In genomic region chr3:188152660-188153497, GRCh38 we compare ENCODE assay signal across 8 cellular contexts. TPM values are rescaled to one million over a fixed set of nuclear protein-coding genes. Genes with fewer than 3 reads are reported as not detected.
A peak's percentile ranks its signal among the peaks of the same experiment; 100 is the strongest.
DNase-seq lines count a peak whose midpoint lies in the region; ATAC-seq and TF ChIP-seq lines count a peak whose summit lies in the region.

No MANE protein-coding gene starts in this region.

- H3K27me3 ChIP-seq in Peyer's patch (no peaks in the 10 kb centered on the region), right lobe of liver (no peaks in the 10 kb centered on the region), thyroid gland (no peaks in the 10 kb centered on the region)

- intact Hi-C loops in right lobe of liver (cut with DNase I) (no loop called here), thyroid gland (cut with DNase I) (loop anchor here (10.0 kb wide), 1 partner anchor 398 kb away; no protein-coding TSS in a partner anchor)

- H3K4me1 ChIP-seq in Peyer's patch: peaks cover 0 to 43% (median 12%) of the 10 kb centered on the region in 4 donors
- H3K4me1 ChIP-seq in right lobe of liver: peaks cover 0 to 35% (median 9%) of the 10 kb centered on the region in 4 donors
- peaks cover 0 to 18% of the 10 kb centered on the region in 2 donors for H3K4me1 ChIP-seq in thyroid gland

- peak overlapping the region; percentile 66 to 98 (median 82) for H3K4me3 ChIP-seq in Peyer's patch
- H3K4me3 ChIP-seq in right lobe of liver: peak overlapping the region; percentile 58 to 77 (median 59)
- H3K4me3 ChIP-seq in thyroid gland (replicated peaks in 1 of 3): peak overlapping the region in 2 of 3 donors; percentile 88 to 94

- DNase-seq in activated effector memory CD4-positive, alpha-beta T cell treated with anti-CD3 and anti-CD28 coated beads, Interleukin-2, amount 50 U/mL, for 16 hours: peak; percentile 63
- no peak for DNase-seq in activated effector memory CD4-positive, alpha-beta T cell treated with Interleukin-2 at 50 U/mL for 16 hours
- DNase-seq in Peyer's patch: peak; percentile 25 to 72 (median 64)
- peak; percentile 5 to 25 for DNase-seq in dermis microvascular lymphatic vessel endothelial cell (ENCODE audit: low read depth in 2 of 2)
- peak in 2 of 3 donors; percentile 42 to 59 for DNase-seq in right lobe of liver
- peak; percentile 35 to 54 for DNase-seq in thyroid gland
- no peak for DNase-seq in NCI-H1048 (lab: John Stamatoyannopoulos, UW)

- H3K27ac ChIP-seq in Peyer's patch (peak overlapping the region; percentile 89 to 97 (median 92)), right lobe of liver (peak overlapping the region; percentile 98 to 100 (median 98)), thyroid gland (peak overlapping the region; percentile 87 to 91 (median 88))

- no peaks in the 10 kb centered on the region for H3K9me3 ChIP-seq in Peyer's patch
- H3K9me3 ChIP-seq in right lobe of liver: no peaks in the 10 kb centered on the region
- H3K9me3 ChIP-seq in thyroid gland: no peaks in the 10 kb centered on the region

- peak in 3 of 4 donors; percentile 0 to 2 (median 1) for ATAC-seq in right lobe of liver
- no peak for ATAC-seq in GM18873 (IDR thresholded peaks at IDR 0.05; ENCODE audit: low FRiP score, unreplicated experiment)

- no peaks in the 10 kb centered on the region for H3K36me3 ChIP-seq in Peyer's patch
- H3K36me3 ChIP-seq in right lobe of liver: no peaks in the 10 kb centered on the region
- no peaks in the 10 kb centered on the region for H3K36me3 ChIP-seq in thyroid gland

- 61% methylated on average over 11 of the region's 27 CpGs for WGBS in right lobe of liver (ENCODE audit: insufficient coverage, low coverage, low lambda C conversion rate, missing lambda C conversion rate)
- WGBS in thyroid gland, 2 donors: 45 to 46% methylated on average over 18 to 20 of the region's 27 CpGs

- TF ChIP-seq POLR2A in Peyer's patch (IDR thresholded peaks at IDR 0.05) (peak in 1 of 2 donors; percentile 17), right lobe of liver (IDR thresholded peaks at IDR 0.05) (no peak), thyroid gland (IDR thresholded peaks at IDR 0.05) (no peak)

- TF ChIP-seq CTCF in Peyer's patch (IDR thresholded peaks at IDR 0.05) (no peak), right lobe of liver (IDR thresholded peaks at IDR 0.05) (no peak), thyroid gland (IDR thresholded peaks at IDR 0.05) (no peak)

RNA-seq across cellular contexts. Expression of gene LPP, which starts 1.1 kb away (rescaled TPM):
- total RNA-seq in Peyer's patch: 100 to 1,000 TPM; 109 to 170 (median 132) TPM
- 23.1 and 35.4 TPM in 2 replicates for total RNA-seq in dermis microvascular lymphatic vessel endothelial cell
- 10 to 100 TPM; 41.5 to 90.5 (median 69.5) TPM for total RNA-seq in right lobe of liver
- total RNA-seq in thyroid gland: 100 to 1,000 TPM in 1 of 4 donors, 10 to 100 TPM in 3; 79.0 to 141 (median 82.8) TPM

Comparison
In these comparisons a context has a peak if more than half of its experiments do, and no peak if none do; other contexts are left out.
1. DNase-seq: peak in activated effector memory CD4-positive, alpha-beta T cell treated with anti-CD3 and anti-CD28 coated beads, Interleukin-2, amount 50 U/mL, for 16 hours (single experiment), Peyer's patch (3 of 3), dermis microvascular lymphatic vessel endothelial cell (2 of 2), right lobe of liver (2 of 3) and thyroid gland (2 of 2); none in activated effector memory CD4-positive, alpha-beta T cell treated with Interleukin-2 at 50 U/mL for 16 hours (single experiment) and NCI-H1048 (single experiment).
2. Peak in every context shown above with its lines, with median percentiles within 50 percentile points of each other: H3K27ac ChIP-seq and H3K4me3 ChIP-seq.